Comparison of ENCODE assay signal across 19 cellular contexts in the genomic region with DNA sequence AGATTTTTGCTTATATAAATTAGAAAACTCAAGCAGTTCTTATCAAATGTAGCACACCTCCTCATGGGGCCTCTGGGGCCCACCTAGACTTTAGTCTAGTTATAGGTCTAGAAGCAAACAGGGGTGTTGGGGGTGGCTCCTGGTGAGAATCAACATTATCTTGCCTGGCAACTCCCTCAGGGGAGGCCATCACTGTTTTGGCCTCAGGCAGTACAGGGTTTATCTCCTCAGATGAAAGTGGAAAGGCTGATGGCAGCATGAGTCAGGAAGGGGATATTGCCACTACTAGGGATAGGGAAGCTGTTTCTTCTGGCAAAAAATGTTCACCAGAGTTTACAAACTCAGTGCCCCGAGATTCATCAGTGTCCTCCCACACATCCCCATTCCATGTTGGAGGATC.
DNase-seq lines count a peak whose midpoint lies in the region; ATAC-seq and TF ChIP-seq lines count a peak whose summit lies in the region.
"Had no signal": no experiment of that assay in that cellular context is flagged by ENCODE, and none has a peak within 500 bp of the region (broad histone marks: within the 10 kb centered on the region; RNA-seq: fewer than 3 reads in every experiment).

No MANE protein-coding gene starts in this region.

- peak; percentile 25 for DNase-seq in activated CD4-positive, alpha-beta T cell treated with anti-CD3 and anti-CD28 coated beads for 36 hours
- DNase-seq in activated CD4-positive, alpha-beta T cell treated with anti-CD3 and anti-CD28 coated beads for 48 hours = no peak
- DNase-seq in mammary epithelial cell = peak; percentile 9
- DNase-seq in breast epithelium (ENCODE audit: low spot score in 2 of 2) = no peak
- DNase-seq in activated CD8-positive, alpha-beta T cell treated with anti-CD3 and anti-CD28 coated beads for 36 hours = peak; percentile 19
- DNase-seq in stimulated activated effector memory CD8-positive, alpha-beta T cell treated with anti-CD3 and anti-CD28 coated beads, Interleukin-12 subunit alpha, Interleukin-12 subunit beta, amount 100 ng/mL, for 72 hours (ENCODE audit: low spot score in 2 of 2) = no peak
- no peak for DNase-seq in anterior cingulate cortex (lab: John Stamatoyannopoulos, UW)
- DNase-seq in OCI-M2 (lab: John Stamatoyannopoulos, UW; ENCODE audit: unreplicated experiment) = no peak
- DNase-seq: CD4-positive, alpha-beta T cell; DMS53; HCEC 1CT; MG63; NCI-H1105 treated with DMSO at 0.1 percent for 48 hours; NCI-H1694 treated with DMSO at 0.1 percent for 48 hours; NCI-H2107; NCI-H526 treated with DMSO at 0.1 percent for 48 hours had no signal

- H2AFZ ChIP-seq in mammary epithelial cell (ENCODE audit: low read depth, low read length) = peak overlapping the region; percentile 0

- no peak overlapping the region for H3K9ac ChIP-seq in mammary epithelial cell (ENCODE audit: insufficient read depth, low read length)

- H3K4me3 ChIP-seq in mammary epithelial cell (replicated peaks in 1 of 3; ENCODE audit: insufficient read depth in 1 of 3, low read depth in 2 of 3, low read length in 3 of 3) (no peak overlapping the region), breast epithelium (no peak overlapping the region)
- H3K4me3 ChIP-seq: MG63 had no signal

- no peaks in the 10 kb centered on the region for H3K27me3 Mint-ChIP-seq in activated CD4-positive, alpha-beta T cell treated with anti-CD3 and anti-CD28 coated beads for 36 hours
- H3K27me3 Mint-ChIP-seq in activated CD8-positive, alpha-beta T cell treated with anti-CD3 and anti-CD28 coated beads for 36 hours = no peaks in the 10 kb centered on the region
- H3K27me3 Mint-ChIP-seq: B cell; CD4-positive, alpha-beta T cell had no signal

- H3K4me2 ChIP-seq in mammary epithelial cell (ENCODE audit: insufficient read depth, low read depth, low read length) = no peak overlapping the region

- no peaks in the 10 kb centered on the region for H3K36me3 Mint-ChIP-seq in activated CD4-positive, alpha-beta T cell treated with anti-CD3 and anti-CD28 coated beads for 36 hours (ENCODE audit: low read depth)
- no peaks in the 10 kb centered on the region for H3K36me3 Mint-ChIP-seq in activated CD8-positive, alpha-beta T cell treated with anti-CD3 and anti-CD28 coated beads for 36 hours (ENCODE audit: low read depth)
- H3K36me3 Mint-ChIP-seq in stimulated activated effector memory CD8-positive, alpha-beta T cell treated with anti-CD3 and anti-CD28 coated beads, Interleukin-12 subunit alpha, Interleukin-12 subunit beta, amount 100 ng/mL, for 72 hours = no peaks in the 10 kb centered on the region

- peaks cover 4% of the 10 kb centered on the region for H3K4me1 Mint-ChIP-seq in activated CD4-positive, alpha-beta T cell treated with anti-CD3 and anti-CD28 coated beads for 36 hours
- no peaks in the 10 kb centered on the region for H3K4me1 Mint-ChIP-seq in activated CD8-positive, alpha-beta T cell treated with anti-CD3 and anti-CD28 coated beads for 36 hours (ENCODE audit: low read depth)
- H3K4me1 Mint-ChIP-seq in stimulated activated effector memory CD8-positive, alpha-beta T cell treated with anti-CD3 and anti-CD28 coated beads, Interleukin-12 subunit alpha, Interleukin-12 subunit beta, amount 100 ng/mL, for 72 hours = no peaks in the 10 kb centered on the region
- H3K4me1 Mint-ChIP-seq: B cell had no signal

- H3K27ac ChIP-seq in mammary epithelial cell (ENCODE audit: insufficient read depth, low read depth, low read length) (no peak overlapping the region), breast epithelium (no peak overlapping the region)
- H3K27ac ChIP-seq: 22Rv1, RWPE1 had no signal

- H3K79me2 ChIP-seq in mammary epithelial cell (ENCODE audit: insufficient read depth, low read length) = no peaks in the 10 kb centered on the region

- POLR2A ChIA-PET in activated CD4-positive, alpha-beta T cell treated with anti-CD3 and anti-CD28 coated beads for 36 hours (lab: Charles Lee) = no interaction called here
- POLR2A ChIA-PET in activated CD8-positive, alpha-beta T cell treated with anti-CD3 and anti-CD28 coated beads for 36 hours (lab: Charles Lee) = interaction anchor here (1.0 kb wide), 1 partner anchor 20 kb away, joined by 3 read pairs; no protein-coding TSS in a partner anchor

- H3K4me3 Mint-ChIP-seq in activated CD4-positive, alpha-beta T cell treated with anti-CD3 and anti-CD28 coated beads for 36 hours = no peak overlapping the region
- H3K4me3 Mint-ChIP-seq in activated CD8-positive, alpha-beta T cell treated with anti-CD3 and anti-CD28 coated beads for 36 hours = no peak overlapping the region
- no peak overlapping the region for H3K4me3 Mint-ChIP-seq in stimulated activated effector memory CD8-positive, alpha-beta T cell treated with anti-CD3 and anti-CD28 coated beads, Interleukin-12 subunit alpha, Interleukin-12 subunit beta, amount 100 ng/mL, for 72 hours
- H3K4me3 Mint-ChIP-seq: B cell; CD4-positive, alpha-beta T cell had no signal

- H3K4me1 ChIP-seq in mammary epithelial cell (ENCODE audit: insufficient read depth, low read length) = peaks cover 8% of the 10 kb centered on the region
- H3K4me1 ChIP-seq in breast epithelium = no peaks in the 10 kb centered on the region

- WGBS in mammary epithelial cell (ENCODE audit: low coverage, missing lambda C conversion rate) = 14% methylated on average over 1 of the region's 1 CpG

- in situ Hi-C loops in mammary epithelial cell (cut with MboI; ENCODE audit: low sequenced_read_pairs in 2 of 2) = no loop called here

- H3K9me3 ChIP-seq in mammary epithelial cell (replicated peaks; ENCODE audit: insufficient read depth, low read length) (no peaks in the 10 kb centered on the region), breast epithelium (peaks cover 11 to 27% of the 10 kb centered on the region in 2 donors)
- H3K9me3 ChIP-seq: MG63 had no signal

- H4K20me1 ChIP-seq in mammary epithelial cell (ENCODE audit: insufficient read depth, low read length) = no peaks in the 10 kb centered on the region

- H3K27me3 ChIP-seq in mammary epithelial cell (ENCODE audit: insufficient read depth, low read length) = no peaks in the 10 kb centered on the region
- H3K27me3 ChIP-seq in breast epithelium = no peaks in the 10 kb centered on the region
- H3K27me3 ChIP-seq: MG63 had no signal

- peak; percentile 33 for ATAC-seq in activated CD4-positive, alpha-beta T cell treated with anti-CD3 and anti-CD28 coated beads for 36 hours
- peak; percentile 45 for ATAC-seq in activated CD8-positive, alpha-beta T cell treated with anti-CD3 and anti-CD28 coated beads for 36 hours
- ATAC-seq in stimulated activated effector memory CD8-positive, alpha-beta T cell treated with anti-CD3 and anti-CD28 coated beads, Interleukin-12 subunit alpha, Interleukin-12 subunit beta, amount 100 ng/mL, for 72 hours = peak; percentile 56

- no peaks in the 10 kb centered on the region for H3K36me3 ChIP-seq in mammary epithelial cell (ENCODE audit: insufficient read depth, low read length)
- H3K36me3 ChIP-seq in breast epithelium = no peaks in the 10 kb centered on the region
- H3K36me3 ChIP-seq: MG63 had no signal

- peaks cover 12% of the 10 kb centered on the region for H3K9me3 Mint-ChIP-seq in activated CD4-positive, alpha-beta T cell treated with anti-CD3 and anti-CD28 coated beads for 36 hours (ENCODE audit: low read depth)
- H3K9me3 Mint-ChIP-seq in activated CD8-positive, alpha-beta T cell treated with anti-CD3 and anti-CD28 coated beads for 36 hours = peaks cover 16% of the 10 kb centered on the region
- H3K9me3 Mint-ChIP-seq in stimulated activated effector memory CD8-positive, alpha-beta T cell treated with anti-CD3 and anti-CD28 coated beads, Interleukin-12 subunit alpha, Interleukin-12 subunit beta, amount 100 ng/mL, for 72 hours = peaks cover 8% of the 10 kb centered on the region

- CTCF ChIA-PET in activated CD4-positive, alpha-beta T cell treated with anti-CD3 and anti-CD28 coated beads for 36 hours (lab: Charles Lee) = interaction anchor here (1.2 kb wide), 1 partner anchor 13 kb away, joined by 3 read pairs; no protein-coding TSS in a partner anchor
- CTCF ChIA-PET in mammary epithelial cell (lab: Charles Lee; ENCODE audit: low non-redundant PET) = no interaction called here
- CTCF ChIA-PET in activated CD8-positive, alpha-beta T cell treated with anti-CD3 and anti-CD28 coated beads for 36 hours (lab: Charles Lee) = no interaction called here

- no peak for TF ChIP-seq CTCF in mammary epithelial cell (conservative IDR thresholded peaks at IDR 0.05 in 1 of 2, IDR thresholded peaks at IDR 0.05 in 1 of 2; ENCODE audit: extremely low read depth in 1 of 2, insufficient read depth in 1 of 2, low read depth in 1 of 2, low read length in 2 of 2)
- no peak for TF ChIP-seq CTCF in breast epithelium (IDR thresholded peaks at IDR 0.05)
- no peak for TF ChIP-seq CTCF in activated CD8-positive, alpha-beta T cell treated with anti-CD3 and anti-CD28 coated beads for 36 hours (IDR thresholded peaks at IDR 0.05)

- no peak overlapping the region for H3K27ac Mint-ChIP-seq in activated CD4-positive, alpha-beta T cell treated with anti-CD3 and anti-CD28 coated beads for 36 hours
- no peak overlapping the region for H3K27ac Mint-ChIP-seq in activated CD8-positive, alpha-beta T cell treated with anti-CD3 and anti-CD28 coated beads for 36 hours
- no peak overlapping the region for H3K27ac Mint-ChIP-seq in stimulated activated effector memory CD8-positive, alpha-beta T cell treated with anti-CD3 and anti-CD28 coated beads, Interleukin-12 subunit alpha, Interleukin-12 subunit beta, amount 100 ng/mL, for 72 hours
- H3K27ac Mint-ChIP-seq: B cell; CD4-positive, alpha-beta T cell had no signal

- TF ChIP-seq POLR2A in breast epithelium (IDR thresholded peaks at IDR 0.05) = no peak

- BruUV-seq in mammary epithelial cell (replicated peaks; lab: Mats Ljungman, UMichigan) = no TSS peak

- dilution Hi-C loops in mammary epithelial cell (cut with HindIII; ENCODE audit: low sequenced_read_pairs) = no loop called here

- intact Hi-C loops in activated CD4-positive, alpha-beta T cell treated with anti-CD3 and anti-CD28 coated beads for 36 hours (cut with DNase I, micrococcal nuclease) = no loop called here
- intact Hi-C loops in mammary epithelial cell (cut with micrococcal nuclease) = no loop called here
- intact Hi-C loops in breast epithelium (cut with DNase I; ENCODE audit: low total_unique reads) = no loop called here
- intact Hi-C loops in activated CD8-positive, alpha-beta T cell treated with anti-CD3 and anti-CD28 coated beads for 36 hours (cut with micrococcal nuclease) = no loop called here

Comparison
In these comparisons a context has a peak if more than half of its experiments do, and no peak if none do; other contexts are left out.
1. DNase-seq: peak in activated CD4-positive, alpha-beta T cell treated with anti-CD3 and anti-CD28 coated beads for 36 hours (single experiment), mammary epithelial cell (single experiment) and activated CD8-positive, alpha-beta T cell treated with anti-CD3 and anti-CD28 coated beads for 36 hours (single experiment); none in activated CD4-positive, alpha-beta T cell treated with anti-CD3 and anti-CD28 coated beads for 48 hours (single experiment), breast epithelium (0 of 2), stimulated activated effector memory CD8-positive, alpha-beta T cell treated with anti-CD3 and anti-CD28 coated beads, Interleukin-12 subunit alpha, Interleukin-12 subunit beta, amount 100 ng/mL, for 72 hours (0 of 2), anterior cingulate cortex (0 of 58) and OCI-M2 (single experiment).
2. Peak in every context shown above with its lines, with median percentiles within 50 percentile points of each other: ATAC-seq.